Comparison of ENCODE assay signal across 8 cellular contexts in genomic region chr7:102122026-102122425, GRCh38.
A peak's percentile ranks its signal among the peaks of the same experiment; 100 is the strongest.
DNase-seq lines count a peak whose midpoint lies in the region; ATAC-seq, FAIRE-seq and TF ChIP-seq lines count a peak whose summit lies in the region.

No MANE protein-coding gene starts in this region.

- no peaks in the 10 kb centered on the region for H3K27me3 ChIP-seq in muscle layer of duodenum (ENCODE audit: low read depth, low read length)
- no peaks in the 10 kb centered on the region for H3K27me3 ChIP-seq in CD8-positive, alpha-beta T cell (ENCODE audit: insufficient read depth, low read length)

- POLR2A ChIA-PET in CD8-positive, alpha-beta T cell (lab: Charles Lee), result no interaction called here

- intact Hi-C loops in CD8-positive, alpha-beta T cell (cut with DNase I, micrococcal nuclease), result no loop called here

- H3K4me3 Mint-ChIP-seq in CD8-positive, alpha-beta T cell, result no peak overlapping the region
- no peak overlapping the region for H3K4me3 Mint-ChIP-seq in activated naive CD4-positive, alpha-beta T cell treated with anti-CD3 and anti-CD28 coated beads, Interleukin-2, amount 10 ng/mL, durations not matched to agents 7 days and 5 days

- peaks cover 47% of the 10 kb centered on the region for H3K36me3 Mint-ChIP-seq in CD8-positive, alpha-beta T cell
- H3K36me3 Mint-ChIP-seq in activated naive CD4-positive, alpha-beta T cell treated with anti-CD3 and anti-CD28 coated beads, Interleukin-2, amount 10 ng/mL, durations not matched to agents 7 days and 5 days, result no peaks in the 10 kb centered on the region

- CTCF ChIA-PET in CD8-positive, alpha-beta T cell (lab: Charles Lee), result no interaction called here
- CTCF ChIA-PET in activated naive CD4-positive, alpha-beta T cell treated with anti-CD3 and anti-CD28 coated beads, Interleukin-2, amount 10 ng/mL, durations not matched to agents 7 days and 5 days (lab: Charles Lee), result no interaction called here

- H3K9me3 Mint-ChIP-seq in CD8-positive, alpha-beta T cell, result no peaks in the 10 kb centered on the region
- no peaks in the 10 kb centered on the region for H3K9me3 Mint-ChIP-seq in activated naive CD4-positive, alpha-beta T cell treated with anti-CD3 and anti-CD28 coated beads, Interleukin-2, amount 10 ng/mL, durations not matched to agents 7 days and 5 days

- peaks cover 0 to 4% of the 10 kb centered on the region in 2 donors for H3K36me3 ChIP-seq in muscle layer of duodenum (ENCODE audit: control insufficient read depth in 1 of 2, insufficient read depth in 2 of 2, low read length in 2 of 2)
- no peaks in the 10 kb centered on the region for H3K36me3 ChIP-seq in CD8-positive, alpha-beta T cell (ENCODE audit: insufficient read depth, low read length)

- no peak for TF ChIP-seq CTCF in NB4 (IDR thresholded peaks at IDR 0.05; ENCODE audit: low read depth, low read length)
- no peak for TF ChIP-seq CTCF in CD8-positive, alpha-beta T cell (IDR thresholded peaks at IDR 0.05)

- H3K27me3 Mint-ChIP-seq in CD8-positive, alpha-beta T cell (ENCODE audit: low read depth), result no peaks in the 10 kb centered on the region
- H3K27me3 Mint-ChIP-seq in activated naive CD4-positive, alpha-beta T cell treated with anti-CD3 and anti-CD28 coated beads, Interleukin-2, amount 10 ng/mL, durations not matched to agents 7 days and 5 days, result no peaks in the 10 kb centered on the region

- peak; percentile 39 for DNase-seq in GF-D8 (lab: John Stamatoyannopoulos, UW)
- peak; percentile 75 for DNase-seq in NB4 (ENCODE audit: low read depth)
- peak; percentile 63 for DNase-seq in astrocyte of the hippocampus (ENCODE audit: low read depth, low spot score)
- no peak for DNase-seq in CD8-positive, alpha-beta T cell
- no peak for DNase-seq in HTR-8/SVneo (ENCODE audit: insufficient read length, low spot score)
- no peak for DNase-seq in activated naive CD4-positive, alpha-beta T cell treated with anti-CD3 and anti-CD28 coated beads, Interleukin-2, amount 10 ng/mL, durations not matched to agents 7 days and 5 days

- H3K4me1 ChIP-seq in muscle layer of duodenum (ENCODE audit: control insufficient read depth in 1 of 2, insufficient read depth in 2 of 2, low read length in 2 of 2), result peaks cover 4 to 6% of the 10 kb centered on the region in 2 donors
- no peaks in the 10 kb centered on the region for H3K4me1 ChIP-seq in CD8-positive, alpha-beta T cell (ENCODE audit: insufficient read depth, low read length)

- H3K4me3 ChIP-seq in NB4 (ENCODE audit: low read depth, low read length), result no peak overlapping the region
- H3K4me3 ChIP-seq in muscle layer of duodenum (ENCODE audit: low read depth in 1 of 2, low read length in 2 of 2), result no peak overlapping the region
- no peak overlapping the region for H3K4me3 ChIP-seq in CD8-positive, alpha-beta T cell (ENCODE audit: low read depth, low read length)

- no peak for TF ChIP-seq POLR2A in NB4 (IDR thresholded peaks at IDR 0.05; ENCODE audit: extremely low read depth, insufficient read length)

- H3K4me1 Mint-ChIP-seq in CD8-positive, alpha-beta T cell (ENCODE audit: low read depth), result peaks cover 8% of the 10 kb centered on the region
- peaks cover 13% of the 10 kb centered on the region for H3K4me1 Mint-ChIP-seq in activated naive CD4-positive, alpha-beta T cell treated with anti-CD3 and anti-CD28 coated beads, Interleukin-2, amount 10 ng/mL, durations not matched to agents 7 days and 5 days

- FAIRE-seq in HTR-8/SVneo (lab: Jason Lieb, UNC), result no peak

- no peak overlapping the region for H3K27ac Mint-ChIP-seq in CD8-positive, alpha-beta T cell
- no peak overlapping the region for H3K27ac Mint-ChIP-seq in activated naive CD4-positive, alpha-beta T cell treated with anti-CD3 and anti-CD28 coated beads, Interleukin-2, amount 10 ng/mL, durations not matched to agents 7 days and 5 days

- peak overlapping the region; percentile 33 for H3K27ac ChIP-seq in muscle layer of duodenum (ENCODE audit: low read length)
- no peak overlapping the region for H3K27ac ChIP-seq in CD8-positive, alpha-beta T cell (ENCODE audit: low read depth, low read length)

- no peak for ATAC-seq in CD8-positive, alpha-beta T cell
- no peak for ATAC-seq in GM21576 (IDR thresholded peaks at IDR 0.05; ENCODE audit: unreplicated experiment)

- H3K9me3 ChIP-seq in muscle layer of duodenum (ENCODE audit: control insufficient read depth in 1 of 2, low read length in 2 of 2), result no peaks in the 10 kb centered on the region
- no peaks in the 10 kb centered on the region for H3K9me3 ChIP-seq in CD8-positive, alpha-beta T cell (ENCODE audit: low read length)

Comparison
In these comparisons a context has a peak if more than half of its experiments do, and no peak if none do; other contexts are left out.
1. DNase-seq: peak in GF-D8 (single experiment), NB4 (single experiment) and astrocyte of the hippocampus (single experiment); none in CD8-positive, alpha-beta T cell (0 of 7), HTR-8/SVneo (single experiment) and activated naive CD4-positive, alpha-beta T cell treated with anti-CD3 and anti-CD28 coated beads, Interleukin-2, amount 10 ng/mL, durations not matched to agents 7 days and 5 days (single experiment).